Comparison of ENCODE assay signal across 23 cellular contexts in genomic region chr1:227583354-227583753, GRCh38. TPM values are rescaled to one million over a fixed set of nuclear protein-coding genes. Genes with fewer than 3 reads are reported as not detected.
DNase-seq lines count a peak whose midpoint lies in the region; ATAC-seq, FAIRE-seq and TF ChIP-seq lines count a peak whose summit lies in the region.
"Had no signal": no experiment of that assay in that cellular context is flagged by ENCODE, and none has a peak within 500 bp of the region (broad histone marks: within the 10 kb centered on the region; RNA-seq: fewer than 3 reads in every experiment).

No MANE protein-coding gene starts in this region.

- in situ Hi-C loops in K562 (cut with MboI), result no loop called here

- H3K4me1 ChIP-seq in A549 (no peaks in the 10 kb centered on the region), BLaER1 (no peaks in the 10 kb centered on the region), K562 (replicated peaks in 1 of 2; ENCODE audit: control insufficient read depth in 2 of 2, insufficient read depth in 2 of 2, low read length in 2 of 2) (no peaks in the 10 kb centered on the region)

- DNase-seq in A549 (ENCODE audit: low read depth in 1 of 2, low spot score in 1 of 2) (no peak), K562 (ENCODE audit: extremely low read depth in 1 of 4, low spot score in 3 of 4) (no peak), iris pigment epithelial cell (ENCODE audit: low read depth) (peak; percentile 18), NCI-H748 treated with DMSO at 0.1 percent for 48 hours (lab: John Stamatoyannopoulos, UW) (no peak)
- no peak for DNase-seq in activated CD4-positive, alpha-beta T cell treated with anti-CD3 and anti-CD28 coated beads, Interleukin-2, amount 50 U/mL, for 48 hours
- DNase-seq: 8988T; AML-193; C1 segment of cervical spinal cord; CD4-positive, alpha-beta memory T cell; CD4-positive, CD25-positive, alpha-beta regulatory T cell; CD8-positive, alpha-beta memory T cell; COR-L47; DMS 273 treated with DMSO at 0.1 percent for 48 hours; DMS153; DMS53; DMS79; DND-41; EL; GF-D8 had no signal

- H4K20me1 ChIP-seq in BLaER1 (no peaks in the 10 kb centered on the region; the same call in 1 of the 2 replicates), K562 (replicated peaks; ENCODE audit: control insufficient read depth, insufficient read depth, low read length) (no peaks in the 10 kb centered on the region)

- 67% methylated on average over 2 of the region's 2 CpGs for WGBS in A549 (ENCODE audit: missing lambda C conversion rate)
- 61% methylated on average over 2 of the region's 2 CpGs for WGBS in K562 (ENCODE audit: insufficient coverage, low coverage, missing lambda C conversion rate)

- TF ChIP-seq EP300 in A549 (IDR thresholded peaks at IDR 0.05) (no peak), K562 (IDR thresholded peaks at IDR 0.05; ENCODE audit: low read length) (no peak)

- H3K79me2 ChIP-seq in K562 (ENCODE audit: control insufficient read depth, insufficient read depth, low read length), result peaks cover 27% of the 10 kb centered on the region

- H3K4me3 ChIP-seq in A549, result no peak overlapping the region
- H3K4me3 ChIP-seq in BLaER1, result 0 out of 2 replicates have a peak overlapping the region, but pooled peaks have one; percentile 4
- no peak overlapping the region for H3K4me3 ChIP-seq in K562

- H3K9me3 ChIP-seq in A549 (peaks cover 47% of the 10 kb centered on the region), BLaER1 (peaks cover 96% of the 10 kb centered on the region), K562 (replicated peaks; ENCODE audit: control insufficient read depth, insufficient read depth, low read depth, low read length) (peaks cover 5% of the 10 kb centered on the region; the same call in 1 of the 2 replicates)

- H3K4me2 ChIP-seq in A549, result no peak overlapping the region
- H3K4me2 ChIP-seq in BLaER1, result no peak overlapping the region
- no peak overlapping the region for H3K4me2 ChIP-seq in K562 (ENCODE audit: insufficient read depth, low read length)

- TF ChIP-seq POLR2A in A549 (IDR thresholded peaks at IDR 0.05; ENCODE audit: low read length) (no peak), K562 (conservative IDR thresholded peaks at IDR 0.05) (no peak)

- no peak overlapping the region for H3K9ac ChIP-seq in BLaER1
- no peak overlapping the region for H3K9ac ChIP-seq in K562 (ENCODE audit: insufficient read depth in 1 of 2, low read depth in 2 of 2, low read length in 2 of 2)

- no peak for FAIRE-seq in A549 (lab: Jason Lieb, UNC)
- FAIRE-seq in K562 (lab: Jason Lieb, UNC), result no peak
- FAIRE-seq: A204.1, GM12891 had no signal

- no TSS peak for BruUV-seq in K562 (replicated peaks; lab: Mats Ljungman, UMichigan)

- H3K36me3 ChIP-seq in BLaER1 (peaks cover 88% of the 10 kb centered on the region), K562 (ENCODE audit: control insufficient read depth, insufficient read depth, low read length) (no peaks in the 10 kb centered on the region; the same call in 2 of the 3 replicates)

- H3K9me1 ChIP-seq in K562 (ENCODE audit: control insufficient read depth, insufficient read depth, low read length), result no peaks in the 10 kb centered on the region

- TF ChIP-seq RAD21 in A549 (conservative IDR thresholded peaks at IDR 0.05 in 1 of 2, IDR thresholded peaks at IDR 0.05 in 1 of 2), result no peak
- no peak for TF ChIP-seq RAD21 in K562 (CRISPR knock-in tag; conservative IDR thresholded peaks at IDR 0.05 in 1 of 2, IDR thresholded peaks at IDR 0.05 in 1 of 2)

- CTCF ChIA-PET in A549 (lab: Yijun Ruan, JAX), result interaction anchor here (0.9 kb wide), 1 partner anchor 11 kb away, joined by 3 read pairs; no protein-coding TSS in a partner anchor
- CTCF ChIA-PET in K562 (lab: Yijun Ruan, JAX; ENCODE audit: low intra/inter-chr PET ratio), result no interaction called here

- H3K27me3 ChIP-seq in BLaER1 (no peaks in the 10 kb centered on the region), K562 (ENCODE audit: control insufficient read depth in 2 of 2, insufficient read depth in 2 of 2, low read length in 2 of 2) (no peaks in the 10 kb centered on the region)

- no peak overlapping the region for H2AFZ ChIP-seq in K562 (ENCODE audit: low read depth, low read length)

- H3K27ac ChIP-seq in A549 (no peak overlapping the region), BLaER1 (no peak overlapping the region), K562 (ENCODE audit: extremely low read depth, low read depth, low read length) (no peak overlapping the region)

- ATAC-seq in A549 (no peak), K562 (no peak), GM19035 (IDR thresholded peaks at IDR 0.05; ENCODE audit: unreplicated experiment) (no peak)

- POLR2A ChIA-PET in A549 (lab: Yijun Ruan, JAX), result no interaction called here
- POLR2A ChIA-PET in K562 (lab: Yijun Ruan, JAX), result interaction anchor here (0.6 kb wide), 1 partner anchor 123 kb away, joined by 3 read pairs; no protein-coding TSS in a partner anchor

- intact Hi-C loops in K562 (cut with micrococcal nuclease), result no loop called here

- TF ChIP-seq CTCF in A549 (IDR thresholded peaks at IDR 0.05), result no peak
- no peak for TF ChIP-seq CTCF in K562 (IDR thresholded peaks at IDR 0.05 in 2 of 3, conservative IDR thresholded peaks at IDR 0.05 in 1 of 3; ENCODE audit: insufficient read depth in 2 of 3, low read depth in 1 of 3, low read length in 3 of 3)

TF ChIP-seq in A549, 52 proteins besides CTCF, POLR2A, EP300 and RAD21:
- TF ChIP-seq NPAS2 (CRISPR knock-in tag; IDR thresholded peaks at IDR 0.05; ENCODE audit: borderline replicate concordance) (no peak), MAFK (IDR thresholded peaks at IDR 0.05; ENCODE audit: partially characterized antibody) (peak; percentile 67), JUNB (IDR thresholded peaks at IDR 0.05) (no peak), HOXA7 (CRISPR knock-in tag; IDR thresholded peaks at IDR 0.05) (no peak)
- TF ChIP-seq, protein P1, sequence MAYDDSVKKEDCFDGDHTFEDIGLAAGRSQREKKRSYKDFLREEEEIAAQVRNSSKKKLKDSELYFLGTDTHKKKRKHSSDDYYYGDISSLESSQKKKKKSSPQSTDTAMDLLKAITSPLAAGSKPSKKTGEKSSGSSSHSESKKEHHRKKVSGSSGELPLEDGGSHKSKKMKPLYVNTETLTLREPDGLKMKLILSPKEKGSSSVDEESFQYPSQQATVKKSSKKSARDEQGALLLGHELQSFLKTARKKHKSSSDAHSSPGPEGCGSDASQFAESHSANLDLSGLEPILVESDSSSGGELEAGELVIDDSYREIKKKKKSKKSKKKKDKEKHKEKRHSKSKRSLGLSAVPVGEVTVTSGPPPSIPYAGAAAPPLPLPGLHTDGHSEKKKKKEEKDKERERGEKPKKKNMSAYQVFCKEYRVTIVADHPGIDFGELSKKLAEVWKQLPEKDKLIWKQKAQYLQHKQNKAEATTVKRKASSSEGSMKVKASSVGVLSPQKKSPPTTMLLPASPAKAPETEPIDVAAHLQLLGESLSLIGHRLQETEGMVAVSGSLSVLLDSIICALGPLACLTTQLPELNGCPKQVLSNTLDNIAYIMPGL (CRISPR knock-in tag; IDR thresholded peaks at IDR 0.05; ENCODE audit: borderline replicate concordance), result no peak

TF ChIP-seq in K562, 482 proteins besides CTCF, POLR2A, EP300 and RAD21 (continues in another document):
- no peak for TF ChIP-seq MLLT1 (IDR thresholded peaks at IDR 0.05)
- no peak for TF ChIP-seq ELK3 (CRISPR knock-in tag; IDR thresholded peaks at IDR 0.05)
- TF ChIP-seq FOXJ2 (tag; IDR thresholded peaks at IDR 0.05), result no peak
- TF ChIP-seq PCBP1 (IDR thresholded peaks at IDR 0.05; ENCODE audit: low read depth, low read length, poor library complexity, severe bottlenecking), result no peak

RNA-seq across cellular contexts. Expression of gene ZNF678, which starts 20.0 kb away (rescaled TPM):
- polyA plus RNA-seq in A549 (2011; rRNA removed) (6.5 and 6.9 TPM in 2 replicates), A549 (2017; fragmentation: RNase III; extraction: RNeasy Plus Mini Kit Qiagen cat#74134 plus additional on column Dnase treatment) (2.9 to 3.5 TPM (median 3.2 TPM) in 3 replicates), K562 (2011; rRNA removed) (8.0 and 8.2 TPM in 2 replicates), K562 (2014; fragmentation: Illumina TruSeq; extraction: Trizol) (9.1 and 9.7 TPM in 2 replicates), K562 (2014; fragmentation: Nextera tagmentation; extraction: Ambion mirVana) (1 to 10 TPM; 3.0 to 3.2 TPM), K562 (2014; rRNA removed) (4.2 and 6.1 TPM in 2 replicates)
- polyA plus RNA-seq in A549 (2012; cell fraction: cytosol; rRNA removed), result 0.74 and 0.87 TPM in 2 replicates
- 0.98 and 2.4 TPM in 2 replicates for polyA plus RNA-seq in A549 (2012; cell fraction: nucleus; rRNA removed)
- 18.6 and 22.9 TPM in 2 replicates for polyA minus RNA-seq in A549 (2011; rRNA and poly(A)+ RNA removed)
- total RNA-seq in K562 (2011; cell fraction: chromatin; rRNA removed; ENCODE audit: low replicate concordance), result 29.6 and 44.7 TPM in 2 replicates
- 15.3 and 23.0 TPM in 2 replicates for total RNA-seq in K562 (2011; cell fraction: nucleolus; rRNA removed)
- 34.5 and 43.7 TPM in 2 replicates for total RNA-seq in K562 (2011; cell fraction: nucleoplasm; rRNA removed)
- total RNA-seq in K562 (2014; rRNA removed) (7.8 and 13.3 TPM in 2 replicates), K562 (2014; rRNA removed; fragmentation: Illumina TruSeq; extraction: Trizol) (16.7 and 18.1 TPM in 2 replicates), K562 (2015; rRNA removed; fragmentation: Illumina TruSeq; extraction: Trizol) (12.1 and 16.8 TPM in 2 replicates), K562 (2021) (9.0 and 10.6 TPM in 2 replicates)
- 2.8 and 6.3 TPM in 2 replicates for polyA plus RNA-seq in K562 (2011; cell fraction: cytosol; rRNA removed)
- 15.1 and 16.5 TPM in 2 replicates for polyA plus RNA-seq in K562 (2011; cell fraction: nucleus; rRNA removed)
- polyA plus RNA-seq in K562 (2012), result 5.3 and 6.7 TPM in 2 replicates
- polyA minus RNA-seq in K562 (2011; rRNA and poly(A)+ RNA removed), result 33.6 and 36.6 TPM in 2 replicates
- 10.6 and 12.9 TPM in 2 replicates for polyA minus RNA-seq in K562 (2011; cell fraction: cytosol; rRNA and poly(A)+ RNA removed)
- 33.5 and 50.3 TPM in 2 replicates for polyA minus RNA-seq in K562 (2011; cell fraction: nucleus; rRNA and poly(A)+ RNA removed)

Comparison
In these comparisons a context has a peak if more than half of its experiments do, and no peak if none do; other contexts are left out.
1. Of the 35 proteins assayed by ChIP-seq in both K562 and A549: peak only in K562: none; only in A549: none; in both: MAFK; in neither: 34.